24 cellular contexts compared by ENCODE assay signal in genomic region chr13:54033323-54033861, GRCh38.
DNase-seq lines count a peak whose midpoint lies in the region; ATAC-seq, FAIRE-seq and TF ChIP-seq lines count a peak whose summit lies in the region.
"Had no signal": no experiment of that assay in that cellular context is flagged by ENCODE, and none has a peak within 500 bp of the region (broad histone marks: within the 10 kb centered on the region; RNA-seq: fewer than 3 reads in every experiment).

No MANE protein-coding gene starts in this region.

- no peaks in the 10 kb centered on the region for H3K27me3 Mint-ChIP-seq in endodermal cell (ENCODE audit: insufficient read depth)
- H3K27me3 Mint-ChIP-seq in activated naive CD8-positive, alpha-beta T cell treated with anti-CD3 and anti-CD28 coated beads for 36 hours: no peaks in the 10 kb centered on the region
- H3K27me3 Mint-ChIP-seq: CD4-positive, alpha-beta T cell had no signal

- H3K4me1 ChIP-seq in HEK293 (ENCODE audit: control insufficient read depth, insufficient read depth, low read length): no peaks in the 10 kb centered on the region
- H3K4me1 ChIP-seq in endodermal cell (ENCODE audit: control insufficient read depth, insufficient read depth, low read length): no peaks in the 10 kb centered on the region
- no peaks in the 10 kb centered on the region for H3K4me1 ChIP-seq in kidney (ENCODE audit: control insufficient read depth in 1 of 2, insufficient read depth in 1 of 2, low read depth in 1 of 2, low read length in 2 of 2)
- no peaks in the 10 kb centered on the region for H3K4me1 ChIP-seq in spleen
- H3K4me1 ChIP-seq: A549, BE2C, HAP-1 had no signal

- H3K9ac ChIP-seq in endodermal cell (ENCODE audit: extremely low read depth, low read length, poor library complexity, severe bottlenecking): no peak overlapping the region
- H3K9ac ChIP-seq in kidney (ENCODE audit: low read length in 2 of 2): no peak overlapping the region
- H3K9ac ChIP-seq: BLaER1 treated with 17β-estradiol and CSF1 and Interleukin-3, amounts not matched to agents 10 nM and 100 nM had no signal

- H3K36me3 Mint-ChIP-seq in endodermal cell (ENCODE audit: low read depth): peaks cover 12% of the 10 kb centered on the region
- H3K36me3 Mint-ChIP-seq in activated naive CD8-positive, alpha-beta T cell treated with anti-CD3 and anti-CD28 coated beads for 36 hours: no peaks in the 10 kb centered on the region
- H3K36me3 Mint-ChIP-seq: CD14-positive monocyte had no signal

- H3K27me3 ChIP-seq in endodermal cell (ENCODE audit: control insufficient read depth, insufficient read depth, low read length, poor library complexity, severe bottlenecking): no peaks in the 10 kb centered on the region
- no peaks in the 10 kb centered on the region for H3K27me3 ChIP-seq in spleen (replicated peaks in 1 of 7)
- H3K27me3 ChIP-seq: BE2C; BLaER1 treated with 17β-estradiol and CSF1 and Interleukin-3, amounts not matched to agents 10 nM and 100 nM had no signal

- no peak for FAIRE-seq in kidney (lab: Jason Lieb, UNC)
- FAIRE-seq: A549, GM12891, GM18507, H54 had no signal

- POLR2A ChIA-PET in HEK293 (lab: Yijun Ruan, JAX): no interaction called here

- DNase-seq in endodermal cell (no peak), kidney (peak; percentile 35), spleen (peak; percentile 49), occipital lobe (lab: John Stamatoyannopoulos, UW) (no peak)
- DNase-seq in activated naive CD8-positive, alpha-beta T cell treated with anti-CD3 and anti-CD28 coated beads for 36 hours: no peak
- DNase-seq: 8988T; ACHN; AML-193; BE2C; Calu3; CD4-positive, alpha-beta T cell; COR-L47; DMS53; DMS79 treated with DMSO at 0.1 percent for 48 hours; GF-D8 had no signal

- H3K27ac ChIP-seq in HEK293 (ENCODE audit: extremely low read depth, low read depth, low read length) (no peak overlapping the region), endodermal cell (ENCODE audit: low read depth, low read length) (no peak overlapping the region), kidney (ENCODE audit: low read depth in 2 of 2, low read length in 2 of 2) (no peak overlapping the region), spleen (no peak overlapping the region)
- H3K27ac ChIP-seq: A549; BLaER1 treated with 17β-estradiol and CSF1 and Interleukin-3, amounts not matched to agents 10 nM and 100 nM had no signal

- ATAC-seq in HG03521 (IDR thresholded peaks at IDR 0.05; ENCODE audit: unreplicated experiment): no peak
- ATAC-seq: A549 had no signal

- no peak overlapping the region for H3K4me3 ChIP-seq in HEK293 (ENCODE audit: low read depth, low read length)
- peak overlapping the region; percentile 47 for H3K4me3 ChIP-seq in endodermal cell (ENCODE audit: low read length)
- no peak overlapping the region for H3K4me3 ChIP-seq in kidney (ENCODE audit: low read length in 2 of 2)
- H3K4me3 ChIP-seq in spleen: no peak overlapping the region
- H3K4me3 ChIP-seq: A549; BLaER1 treated with 17β-estradiol and CSF1 and Interleukin-3, amounts not matched to agents 10 nM and 100 nM; HAP-1 had no signal

- H3K9me3 Mint-ChIP-seq in endodermal cell: peaks cover 32% of the 10 kb centered on the region
- H3K9me3 Mint-ChIP-seq in activated naive CD8-positive, alpha-beta T cell treated with anti-CD3 and anti-CD28 coated beads for 36 hours: peaks cover 10% of the 10 kb centered on the region

- 94 to 96% methylated on average over 6 of the region's 6 CpGs for WGBS in endodermal cell (ENCODE audit: insufficient coverage in 1 of 2, insufficient read length in 1 of 2), 2 experiments
- WGBS in spleen, 5 donors: 73 to 89% (median 85%) methylated on average over 3 to 6 of the region's 6 CpGs

- no peak for TF ChIP-seq POLR2A in spleen (IDR thresholded peaks at IDR 0.05)

- CTCF ChIA-PET in HEK293 (lab: Yijun Ruan, JAX): no interaction called here

- intact Hi-C loops in kidney (cut with DNase I) (no loop called here), spleen (cut with DNase I; ENCODE audit: low total_unique reads) (no loop called here)

- no peak overlapping the region for H3K4me3 Mint-ChIP-seq in endodermal cell
- no peak overlapping the region for H3K4me3 Mint-ChIP-seq in activated naive CD8-positive, alpha-beta T cell treated with anti-CD3 and anti-CD28 coated beads for 36 hours
- H3K4me3 Mint-ChIP-seq: CD14-positive monocyte; CD4-positive, alpha-beta T cell had no signal

- H3K36me3 ChIP-seq in HEK293 (ENCODE audit: control insufficient read depth in 2 of 2, insufficient read depth in 1 of 2, low read length in 2 of 2) (no peaks in the 10 kb centered on the region), endodermal cell (ENCODE audit: control insufficient read depth, insufficient read depth, low read length) (no peaks in the 10 kb centered on the region), kidney (ENCODE audit: control insufficient read depth in 1 of 2, insufficient read depth in 2 of 2, low read length in 2 of 2) (no peaks in the 10 kb centered on the region), spleen (no peaks in the 10 kb centered on the region)
- H3K36me3 ChIP-seq: BE2C; BLaER1 treated with 17β-estradiol and CSF1 and Interleukin-3, amounts not matched to agents 10 nM and 100 nM; HAP-1 had no signal

- no peaks in the 10 kb centered on the region for H3K9me3 ChIP-seq in HEK293 (ENCODE audit: control insufficient read depth, insufficient read depth, low read depth, low read length)
- peaks cover 23% of the 10 kb centered on the region for H3K9me3 ChIP-seq in endodermal cell (ENCODE audit: control insufficient read depth, low read length)
- no peaks in the 10 kb centered on the region for H3K9me3 ChIP-seq in kidney (ENCODE audit: control insufficient read depth in 1 of 2, low read length in 2 of 2)
- H3K9me3 ChIP-seq in spleen: peaks cover 0 to 30% (median 12%) of the 10 kb centered on the region in 8 donors
- H3K9me3 ChIP-seq: A549, BE2C had no signal

- peaks cover 1% of the 10 kb centered on the region for H3K4me1 Mint-ChIP-seq in endodermal cell
- H3K4me1 Mint-ChIP-seq in activated naive CD8-positive, alpha-beta T cell treated with anti-CD3 and anti-CD28 coated beads for 36 hours: no peaks in the 10 kb centered on the region
- H3K4me1 Mint-ChIP-seq: CD14-positive monocyte had no signal

- TF ChIP-seq CTCF in HEK293 (tag by site-specific recombination; IDR thresholded peaks at IDR 0.05) (no peak), endodermal cell (conservative IDR thresholded peaks at IDR 0.05) (no peak), kidney (IDR thresholded peaks at IDR 0.05; ENCODE audit: borderline replicate concordance, extremely low read depth, insufficient read depth) (no peak), spleen (IDR thresholded peaks at IDR 0.05 in 8 of 11, conservative IDR thresholded peaks at IDR 0.05 in 3 of 11) (no peak)

- H3K27ac Mint-ChIP-seq in endodermal cell: no peak overlapping the region
- no peak overlapping the region for H3K27ac Mint-ChIP-seq in activated naive CD8-positive, alpha-beta T cell treated with anti-CD3 and anti-CD28 coated beads for 36 hours
- H3K27ac Mint-ChIP-seq: CD14-positive monocyte; CD4-positive, alpha-beta T cell had no signal

TF ChIP-seq in HEK293, 187 proteins besides CTCF, POLR2A, EP300 and RAD21:
- no peak for TF ChIP-seq RBAK (tag by site-specific recombination; IDR thresholded peaks at IDR 0.05)
- TF ChIP-seq ZNF596 (tag by site-specific recombination; IDR thresholded peaks at IDR 0.05): no peak
- no peak for TF ChIP-seq ZNF24 (tag by site-specific recombination; IDR thresholded peaks at IDR 0.05)
- TF ChIP-seq MZF1 (tag by site-specific recombination; IDR thresholded peaks at IDR 0.05; ENCODE audit: borderline replicate concordance): no peak
- TF ChIP-seq ZNF585B (tag by site-specific recombination; IDR thresholded peaks at IDR 0.05): peak; percentile 65
TF ChIP-seq in HEK293: peak in this region for 1.

Comparison
In these comparisons a context has a peak if more than half of its experiments do, and no peak if none do; other contexts are left out.
1. DNase-seq: peak in kidney (single experiment) and spleen (single experiment); none in endodermal cell (single experiment), activated naive CD8-positive, alpha-beta T cell treated with anti-CD3 and anti-CD28 coated beads for 36 hours (single experiment) and occipital lobe (single experiment).